In the genomic region with DNA sequence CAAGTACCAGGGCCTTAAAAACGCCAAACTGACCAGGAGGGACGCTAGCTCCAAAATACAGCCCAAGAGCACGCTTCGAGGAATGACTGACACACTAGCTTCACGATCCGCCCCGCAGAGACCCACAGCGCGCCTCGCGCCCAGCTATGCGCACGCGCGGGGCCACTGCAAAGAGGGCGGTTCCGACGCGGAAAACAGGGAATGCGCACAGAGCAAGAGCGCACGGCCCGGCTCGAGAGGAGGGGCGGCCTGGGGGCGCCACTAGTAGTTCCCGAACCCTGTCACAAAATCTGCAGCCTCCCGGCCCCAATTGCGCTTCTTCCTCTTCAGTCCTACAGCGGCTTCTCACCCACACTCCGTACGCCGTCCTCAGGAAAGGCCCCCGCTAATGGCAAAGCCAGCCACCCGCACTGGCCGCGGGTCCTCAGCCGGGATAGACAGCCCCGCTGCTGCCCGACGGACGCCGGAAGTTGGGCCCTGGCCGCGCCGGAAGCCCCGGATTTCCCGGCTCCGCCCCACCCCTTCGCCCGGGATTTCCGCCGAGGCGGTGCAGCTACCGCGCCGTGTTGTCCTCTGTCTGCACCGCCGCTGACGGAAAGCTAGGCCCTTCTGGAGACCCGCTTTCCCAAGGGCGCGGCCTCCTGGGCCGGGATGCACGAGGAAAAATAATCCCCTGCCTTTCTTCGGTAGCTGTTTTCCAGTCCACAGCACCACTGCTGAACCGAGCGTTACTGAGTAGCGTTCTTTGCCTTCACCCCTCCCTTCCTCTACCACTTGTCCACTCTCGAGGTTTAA, we compare ENCODE assay signal across 8 cellular contexts. TPM values are rescaled to one million over a fixed set of nuclear protein-coding genes. Genes with fewer than 3 reads are reported as not detected.
DNase-seq lines count a peak whose midpoint lies in the region; ATAC-seq and TF ChIP-seq lines count a peak whose summit lies in the region.

A gene with protein sequence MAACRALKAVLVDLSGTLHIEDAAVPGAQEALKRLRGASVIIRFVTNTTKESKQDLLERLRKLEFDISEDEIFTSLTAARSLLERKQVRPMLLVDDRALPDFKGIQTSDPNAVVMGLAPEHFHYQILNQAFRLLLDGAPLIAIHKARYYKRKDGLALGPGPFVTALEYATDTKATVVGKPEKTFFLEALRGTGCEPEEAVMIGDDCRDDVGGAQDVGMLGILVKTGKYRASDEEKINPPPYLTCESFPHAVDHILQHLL (minus strand): TSS at position 472 of the 795 bp plus-strand sequence. CDS start 14,061 bp downstream, outside the sequence.

- no peaks in the 10 kb centered on the region for H3K36me3 ChIP-seq in colonic mucosa

- no peaks in the 10 kb centered on the region for H3K27me3 ChIP-seq in colonic mucosa

- no peaks in the 10 kb centered on the region for H3K9me3 ChIP-seq in colonic mucosa

- ATAC-seq in GM19025 (IDR thresholded peaks at IDR 0.05; ENCODE audit: low read depth, unreplicated experiment) = peak; percentile 89
- peak; percentile 87 for ATAC-seq in HG03280 (IDR thresholded peaks at IDR 0.05; ENCODE audit: unreplicated experiment)
- peak; percentile 97 for ATAC-seq in left colon

- H3K27ac ChIP-seq in colonic mucosa = peak within 1 kb of the TSS; percentile 88

- no peaks in the 10 kb centered on the region for H3K4me1 ChIP-seq in colonic mucosa

- H3K4me3 ChIP-seq in colonic mucosa = peak within 1 kb of the TSS; percentile 72

- H3K9ac ChIP-seq in colonic mucosa (ENCODE audit: low read depth in 2 of 2, low read length in 2 of 2) = peak within 1 kb of the TSS; percentile 91 to 92

- intact Hi-C loops in colonic mucosa (cut with DNase I) = no loop called here
- intact Hi-C loops in left colon (cut with DNase I, micrococcal nuclease) = no loop called here

- peak; percentile 70 to 76 for DNase-seq in AML-193 (lab: John Stamatoyannopoulos, UW)
- peak; percentile 53 for DNase-seq in NCI-H510A (lab: John Stamatoyannopoulos, UW)
- DNase-seq in activated CD4-positive, alpha-beta T cell treated with anti-CD3 and anti-CD28 coated beads for 48 hours = peak; percentile 87
- peak; percentile 87 for DNase-seq in colonic mucosa
- DNase-seq in left colon = peak; percentile 79 to 89
- DNase-seq in stimulated activated CD4-positive, alpha-beta T cell treated with anti-CD3 and anti-CD28 coated beads, Interleukin-1b, Interleukin-23, amount 100 ng/mL, for 48 hours = peak; percentile 77

- no peak for TF ChIP-seq CTCF in colonic mucosa (IDR thresholded peaks at IDR 0.05)

RNA-seq across cellular contexts. Expression of the gene that starts here (rescaled TPM):
- total RNA-seq in colonic mucosa = 10 to 100 TPM; 24.5 to 33.4 TPM
- 10 to 100 TPM; 34.5 to 40.1 TPM for total RNA-seq in left colon

Comparison
In these comparisons a context has a peak if more than half of its experiments do, and no peak if none do; other contexts are left out.
1. Peak in every context shown above with its lines: DNase-seq, ATAC-seq, H3K4me3 ChIP-seq and H3K27ac ChIP-seq.